Comparison of ENCODE assay signal across 1 cellular context in the genomic region with DNA sequence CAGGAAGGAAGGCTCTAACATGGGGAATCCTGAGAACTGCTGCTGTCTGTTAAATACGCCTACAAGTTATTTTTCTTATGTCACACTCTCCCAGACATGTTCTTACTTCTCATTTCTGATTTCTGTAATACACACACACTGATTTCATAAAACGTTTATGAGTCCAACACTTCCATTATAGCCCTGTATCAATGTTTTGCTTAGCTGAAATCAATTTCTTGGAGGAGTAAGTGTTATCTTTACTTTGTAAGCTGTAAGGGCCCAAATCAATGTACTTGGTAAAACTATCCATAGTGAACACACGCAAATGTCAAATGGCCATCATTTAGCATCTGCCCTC.
TF ChIP-seq lines count a peak whose summit lies in the region.

No MANE protein-coding gene starts in this region.

TF ChIP-seq in K562, 482 proteins besides CTCF, POLR2A, EP300 and RAD21 (continued from another document):
- TF ChIP-seq CEBPG (CRISPR knock-in tag; IDR thresholded peaks at IDR 0.05) (no peak), CEBPG (tag; conservative IDR thresholded peaks at IDR 0.05 in 1 of 2, IDR thresholded peaks at IDR 0.05 in 1 of 2) (0 out of 4 replicates have a peak, but pooled peaks of 1 of the 2 experiments have one; percentile 7), SPI1 (IDR thresholded peaks at IDR 0.05; ENCODE audit: borderline replicate concordance, low read depth, low read length) (no peak), ZNF695 (CRISPR knock-in tag; IDR thresholded peaks at IDR 0.05) (no peak), POLR3A (IDR thresholded peaks at IDR 0.05; ENCODE audit: borderline replicate concordance, extremely low read depth, insufficient read depth, insufficient read length) (no peak)
- TF ChIP-seq, protein P1, sequence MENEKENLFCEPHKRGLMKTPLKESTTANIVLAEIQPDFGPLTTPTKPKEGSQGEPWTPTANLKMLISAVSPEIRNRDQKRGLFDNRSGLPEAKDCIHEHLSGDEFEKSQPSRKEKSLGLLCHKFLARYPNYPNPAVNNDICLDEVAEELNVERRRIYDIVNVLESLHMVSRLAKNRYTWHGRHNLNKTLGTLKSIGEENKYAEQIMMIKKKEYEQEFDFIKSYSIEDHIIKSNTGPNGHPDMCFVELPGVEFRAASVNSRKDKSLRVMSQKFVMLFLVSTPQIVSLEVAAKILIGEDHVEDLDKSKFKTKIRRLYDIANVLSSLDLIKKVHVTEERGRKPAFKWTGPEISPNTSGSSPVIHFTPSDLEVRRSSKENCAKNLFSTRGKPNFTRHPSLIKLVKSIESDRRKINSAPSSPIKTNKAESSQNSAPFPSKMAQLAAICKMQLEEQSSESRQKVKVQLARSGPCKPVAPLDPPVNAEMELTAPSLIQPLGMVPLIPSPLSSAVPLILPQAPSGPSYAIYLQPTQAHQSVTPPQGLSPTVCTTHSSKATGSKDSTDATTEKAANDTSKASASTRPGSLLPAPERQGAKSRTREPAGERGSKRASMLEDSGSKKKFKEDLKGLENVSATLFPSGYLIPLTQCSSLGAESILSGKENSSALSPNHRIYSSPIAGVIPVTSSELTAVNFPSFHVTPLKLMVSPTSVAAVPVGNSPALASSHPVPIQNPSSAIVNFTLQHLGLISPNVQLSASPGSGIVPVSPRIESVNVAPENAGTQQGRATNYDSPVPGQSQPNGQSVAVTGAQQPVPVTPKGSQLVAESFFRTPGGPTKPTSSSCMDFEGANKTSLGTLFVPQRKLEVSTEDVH (IDR thresholded peaks at IDR 0.05; ENCODE audit: low read depth, partially characterized antibody): peak; percentile 32
- TF ChIP-seq, protein P2, sequence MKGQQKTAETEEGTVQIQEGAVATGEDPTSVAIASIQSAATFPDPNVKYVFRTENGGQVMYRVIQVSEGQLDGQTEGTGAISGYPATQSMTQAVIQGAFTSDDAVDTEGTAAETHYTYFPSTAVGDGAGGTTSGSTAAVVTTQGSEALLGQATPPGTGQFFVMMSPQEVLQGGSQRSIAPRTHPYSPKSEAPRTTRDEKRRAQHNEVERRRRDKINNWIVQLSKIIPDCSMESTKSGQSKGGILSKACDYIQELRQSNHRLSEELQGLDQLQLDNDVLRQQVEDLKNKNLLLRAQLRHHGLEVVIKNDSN (CRISPR knock-in tag; IDR thresholded peaks at IDR 0.05): no peak
- TF ChIP-seq, protein P3, sequence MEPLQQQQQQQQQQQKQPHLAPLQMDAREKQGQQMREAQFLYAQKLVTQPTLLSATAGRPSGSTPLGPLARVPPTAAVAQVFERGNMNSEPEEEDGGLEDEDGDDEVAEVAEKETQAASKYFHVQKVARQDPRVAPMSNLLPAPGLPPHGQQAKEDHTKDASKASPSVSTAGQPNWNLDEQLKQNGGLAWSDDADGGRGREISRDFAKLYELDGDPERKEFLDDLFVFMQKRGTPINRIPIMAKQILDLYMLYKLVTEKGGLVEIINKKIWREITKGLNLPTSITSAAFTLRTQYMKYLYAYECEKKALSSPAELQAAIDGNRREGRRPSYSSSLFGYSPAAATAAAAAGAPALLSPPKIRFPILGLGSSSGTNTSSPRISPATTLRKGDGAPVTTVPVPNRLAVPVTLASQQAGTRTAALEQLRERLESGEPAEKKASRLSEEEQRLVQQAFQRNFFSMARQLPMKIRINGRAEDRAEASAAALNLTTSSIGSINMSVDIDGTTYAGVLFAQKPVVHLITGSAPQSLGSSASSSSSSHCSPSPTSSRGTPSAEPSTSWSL (CRISPR knock-in tag; IDR thresholded peaks at IDR 0.05; ENCODE audit: borderline replicate concordance): no peak
